Comparison of ENCODE assay signal across 8 cellular contexts in genomic region chrX:47311857-47312774, GRCh38. TPM values are rescaled to one million over a fixed set of nuclear protein-coding genes. Genes with fewer than 3 reads are reported as not detected.
A peak's percentile ranks its signal among the peaks of the same experiment; 100 is the strongest.
DNase-seq lines count a peak whose midpoint lies in the region; ATAC-seq, FAIRE-seq and TF ChIP-seq lines count a peak whose summit lies in the region.

No MANE protein-coding gene starts in this region.

- H3K4me2 ChIP-seq in GM12878 (ENCODE audit: control insufficient read depth, insufficient read depth) = no peak overlapping the region

- DNase-seq in CMK (ENCODE audit: low read depth) = peak; percentile 14
- DNase-seq in T-cell = peak in 33 of 34 experiments; percentile 1 to 51 (median 27)
- no peak for DNase-seq in GM12878 (ENCODE audit: low read depth, low spot score)
- DNase-seq in kidney epithelial cell (ENCODE audit: low read depth) = peak; percentile 23
- DNase-seq in stimulated activated CD4-positive, alpha-beta T cell treated with anti-CD3 and anti-CD28 coated beads, TNF-alpha, amount 100 ng/mL, for 24 hours (ENCODE audit: low read depth in 3 of 3) = peak; percentile 1 to 32 (median 2)
- DNase-seq in NCI-H1048 (lab: John Stamatoyannopoulos, UW) = no peak
- DNase-seq in DMS79 treated with DMSO at 0.1 percent for 48 hours (lab: John Stamatoyannopoulos, UW) = no peak

- H3K9ac ChIP-seq in GM12878 (ENCODE audit: control insufficient read depth, insufficient read depth, low read length) = no peak overlapping the region

- H3K27me3 ChIP-seq in GM12878 (replicated peaks in 1 of 2; ENCODE audit: control insufficient read depth in 2 of 2, insufficient read depth in 2 of 2, low read length in 1 of 2) (no peaks in the 10 kb centered on the region; a peak in 1 of 4 replicates), kidney epithelial cell (ENCODE audit: control insufficient read depth, insufficient read depth, low read length) (no peaks in the 10 kb centered on the region)

- BruUV-seq in GM12878 (replicated peaks; lab: Mats Ljungman, UMichigan) = no TSS peak

- H3K4me1 Mint-ChIP-seq in T-cell = peaks cover 0 to 4% (median 0%) of the 10 kb centered on the region in 3 donors

- POLR2A ChIA-PET in T-cell (lab: Charles Lee) (interaction anchor here in 1 of 2 donors (0.6 kb wide), 1 partner anchor 121 kb away, joined by 3 read pairs; no protein-coding TSS in a partner anchor), GM12878 (lab: Charles Lee) (no interaction called here)

- H3K4me3 Mint-ChIP-seq in T-cell = no peak overlapping the region

- H3K4me3 ChIP-seq in GM12878 = no peak overlapping the region
- H3K4me3 ChIP-seq in kidney epithelial cell (ENCODE audit: low read depth, low read length) = no peak overlapping the region

- TF ChIP-seq CTCF in GM12878 (IDR thresholded peaks at IDR 0.05 in 2 of 3, conservative IDR thresholded peaks at IDR 0.05 in 1 of 3; ENCODE audit: control insufficient read depth in 2 of 3, extremely low read depth in 1 of 3, insufficient read depth in 1 of 3, low read depth in 3 of 3, low read length in 3 of 3) (peak; percentile 45 to 56 (median 48); a peak in 5 of 6 replicates), kidney epithelial cell (IDR thresholded peaks at IDR 0.05; ENCODE audit: insufficient read depth, low read length, poor library complexity, severe bottlenecking) (peak; percentile 60)

- in situ Hi-C loops in GM12878 (cut with MboI) = no loop called here

- SMC1A ChIA-PET in GM12878 (lab: Charles Lee; ENCODE audit: uncharacterized antibody, unreplicated experiment) = interaction anchor here (1.1 to 1.3 kb wide), 2 partner anchors 50 to 71 kb away, joined by 3 to 4 read pairs; no protein-coding TSS in a partner anchor

- no peak for FAIRE-seq in GM12878 (lab: Jason Lieb, UNC)

- no peaks in the 10 kb centered on the region for H3K9me3 Mint-ChIP-seq in T-cell

- no peaks in the 10 kb centered on the region for H3K4me1 ChIP-seq in GM12878 (ENCODE audit: control insufficient read depth, insufficient read depth, low read length)

- ATAC-seq in HG02870 (IDR thresholded peaks at IDR 0.05; ENCODE audit: unreplicated experiment) = peak; percentile 57
- peak; percentile 48 to 71 (median 58) for ATAC-seq in T-cell (replicated peaks in 1 of 4)
- ATAC-seq in GM12878 = peak; percentile 87

- H3K27ac ChIP-seq in GM12878 (ENCODE audit: control insufficient read depth, insufficient read depth) = no peak overlapping the region

- no peak overlapping the region for H3K27ac Mint-ChIP-seq in T-cell

- H3K27me3 Mint-ChIP-seq in T-cell = peaks cover 0 to 13% of the 10 kb centered on the region in 2 donors

- H3K9me3 ChIP-seq in GM12878 (replicated peaks; ENCODE audit: control insufficient read depth, insufficient read depth, low read length) = no peaks in the 10 kb centered on the region

- H4K20me1 ChIP-seq in GM12878 (ENCODE audit: control insufficient read depth, insufficient read depth) = no peaks in the 10 kb centered on the region

- no peak for TF ChIP-seq EP300 in GM12878 (IDR thresholded peaks at IDR 0.05; ENCODE audit: borderline replicate concordance in 1 of 2, control insufficient read depth in 1 of 2, low read depth in 2 of 2, low read length in 2 of 2)

- WGBS in GM12878 (ENCODE audit: insufficient coverage, insufficient replicate concordance, low lambda C conversion rate, missing lambda C conversion rate) = 31% methylated on average over 19 of the region's 19 CpGs

- TF ChIP-seq RAD21 in GM12878 (IDR thresholded peaks at IDR 0.05; ENCODE audit: insufficient read depth, low read depth, low read length) = peak; percentile 58

- H3K79me2 ChIP-seq in GM12878 (ENCODE audit: control insufficient read depth, insufficient read depth, low read length) = no peaks in the 10 kb centered on the region

- no peak for TF ChIP-seq POLR2A in GM12878 (IDR thresholded peaks at IDR 0.05; ENCODE audit: low read depth, low read length)

- no peaks in the 10 kb centered on the region for H3K36me3 Mint-ChIP-seq in T-cell

- RAD21 ChIA-PET in GM12878 (lab: Charles Lee; ENCODE audit: unreplicated experiment) = interaction anchor here (1.1 kb wide), 2 partner anchors 9 to 50 kb away, joined by 3 read pairs; no protein-coding TSS in a partner anchor

- intact Hi-C loops in GM12878 (cut with micrococcal nuclease; ENCODE audit: unreplicated experiment) = loop anchor here (1.0 kb wide), 1 partner anchor 119 kb away; the partner anchor contains the start of gene UBA1

- peak overlapping the region; percentile 39; the same call in 1 of the 2 replicates for H2AFZ ChIP-seq in GM12878 (ENCODE audit: control insufficient read depth, low read depth, low read length)

- CTCF ChIA-PET in T-cell (lab: Charles Lee) = interaction anchor here (0.6 to 0.7 kb wide), 4 partner anchors 12 to 211 kb away, joined by 3 to 4 read pairs (median 4); no protein-coding TSS in a partner anchor
- CTCF ChIA-PET in GM12878 (lab: Yijun Ruan, JAX) = interaction anchor here (0.8 to 1.4 kb wide), 6 partner anchors 15 to 117 kb away, joined by 3 to 5 read pairs (median 3); no protein-coding TSS in a partner anchor

- H3K36me3 ChIP-seq in GM12878 (ENCODE audit: control insufficient read depth in 2 of 2, insufficient read depth in 2 of 2, low read length in 1 of 2) (no peaks in the 10 kb centered on the region), kidney epithelial cell (ENCODE audit: control insufficient read depth, insufficient read depth, low read length) (no peaks in the 10 kb centered on the region)

TF ChIP-seq in GM12878, 131 proteins besides CTCF, POLR2A, EP300 and RAD21 (continues in another document):
- TF ChIP-seq RBBP5 (conservative IDR thresholded peaks at IDR 0.05) = no peak
- TF ChIP-seq MYB (IDR thresholded peaks at IDR 0.05; ENCODE audit: borderline replicate concordance, low read depth, low read length) = no peak
- no peak for TF ChIP-seq CHD2 (IDR thresholded peaks at IDR 0.05; ENCODE audit: borderline replicate concordance, low read depth, low read length)
- TF ChIP-seq HDAC6 (IDR thresholded peaks at IDR 0.05; ENCODE audit: unreplicated experiment) = no peak
- TF ChIP-seq RAD51 (IDR thresholded peaks at IDR 0.05) = no peak
- peak; percentile 77 for TF ChIP-seq ZNF384 (IDR thresholded peaks at IDR 0.05; ENCODE audit: borderline replicate concordance, low read depth, low read length)
- no peak for TF ChIP-seq BCL3 (IDR thresholded peaks at IDR 0.05; ENCODE audit: borderline replicate concordance, insufficient read depth, low read depth, low read length, poor library complexity, severe bottlenecking)
- no peak for TF ChIP-seq NR2F1 (conservative IDR thresholded peaks at IDR 0.05)
- TF ChIP-seq CREB1 (IDR thresholded peaks at IDR 0.05; ENCODE audit: low read depth) = no peak
- TF ChIP-seq ZNF622 (IDR thresholded peaks at IDR 0.05) = no peak
- TF ChIP-seq MEF2B (IDR thresholded peaks at IDR 0.05; ENCODE audit: partially characterized antibody, poor library complexity, severe bottlenecking) = no peak
- no peak for TF ChIP-seq USF1 (IDR thresholded peaks at IDR 0.05; ENCODE audit: borderline replicate concordance, extremely low read length, insufficient read depth, low read depth, low read length)
- TF ChIP-seq YBX1 (IDR thresholded peaks at IDR 0.05) = no peak

RNA-seq across cellular contexts. Expression of gene ZNF157, which starts 58.3 kb away (rescaled TPM):
- total RNA-seq in T-cell = 1 to 10 TPM in 2 of 5 donors, under 1 TPM in 3; 0.72 to 1.2 (median 0.95) TPM
- total RNA-seq in GM12878 (2013; cell fraction: nucleolus; rRNA removed) = 0.63 and 0.73 TPM in 2 replicates
- total RNA-seq in GM12878 (2014; rRNA removed) = 0.06 and 0.16 TPM in 2 replicates
- total RNA-seq in GM12878 (2014; rRNA removed; fragmentation: Illumina TruSeq; extraction: Trizol) = 0.14 and 0.18 TPM in 2 replicates
- 0.11 TPM in 1 of 2 replicates, not detected in the other for total RNA-seq in GM12878 (2021)
- polyA plus RNA-seq in GM12878 (2011; ENCODE audit: low read depth) = 0.10 TPM
- 0.08 and 0.23 TPM in 2 replicates for polyA plus RNA-seq in GM12878 (2011; rRNA removed)
- 0.08 and 0.09 TPM in 2 replicates for polyA plus RNA-seq in GM12878 (2011; cell fraction: cytosol; rRNA removed)
- polyA plus RNA-seq in GM12878 (2011; cell fraction: nucleus; rRNA removed) = 0.07 TPM in 1 of 2 replicates, not detected in the other
- polyA plus RNA-seq in GM12878 (2012) = 0.06 and 0.11 TPM in 2 replicates
- 0.16 TPM in 2 replicates for polyA plus RNA-seq in GM12878 (2014; fragmentation: Illumina TruSeq; extraction: Trizol)
- under 1 TPM in 1 of 2 experiments, not detected in 1; 0.05 TPM for polyA plus RNA-seq in GM12878 (2014; fragmentation: Nextera tagmentation; extraction: Ambion mirVana)
- polyA plus RNA-seq in GM12878 (2014; rRNA removed) = 0.13 TPM in 1 of 2 replicates, not detected in the other
- polyA plus RNA-seq in GM12878 (2016; fragmentation: Nextera tagmentation; extraction: Ambion mirVana) = under 1 TPM in 1 of 2 experiments, not detected in 1; 0.16 TPM
- polyA minus RNA-seq in GM12878 (2011; rRNA and poly(A)+ RNA removed) = 0.15 TPM in 1 of 2 replicates, not detected in the other
- polyA minus RNA-seq in GM12878 (2011; cell fraction: cytosol; rRNA and poly(A)+ RNA removed) = not detected in 2 replicates
- polyA minus RNA-seq in GM12878 (2011; cell fraction: nucleus; rRNA and poly(A)+ RNA removed) = not detected in 2 replicates
- 0.07 and 0.63 TPM in 2 replicates for total RNA-seq in kidney epithelial cell

Comparison
In these comparisons a context has a peak if more than half of its experiments do, and no peak if none do; other contexts are left out.
1. DNase-seq: peak in CMK (single experiment), T-cell (33 of 34), kidney epithelial cell (single experiment) and stimulated activated CD4-positive, alpha-beta T cell treated with anti-CD3 and anti-CD28 coated beads, TNF-alpha, amount 100 ng/mL, for 24 hours (3 of 3); none in GM12878 (single experiment), NCI-H1048 (single experiment) and DMS79 treated with DMSO at 0.1 percent for 48 hours (single experiment).
2. Peak in every context shown above with its lines, with median percentiles within 50 percentile points of each other: ATAC-seq.